Comparison of ENCODE assay signal across 25 cellular contexts in genomic region chr4:152979731-152980330, GRCh38.
"Had no signal": no experiment of that assay in that cellular context is flagged by ENCODE, and none has a peak within 500 bp of the region (broad histone marks: within the 10 kb centered on the region; RNA-seq: fewer than 3 reads in every experiment).

No MANE protein-coding gene starts in this region.

- H3K27ac ChIP-seq: ascending aorta, brain microvascular endothelial cell, colonic mucosa, heart left ventricle, left lung, lower lobe of right lung, neutrophil, right lobe of liver, tibial artery, VCaP had no signal

- H3K27me3 ChIP-seq: ascending aorta, brain microvascular endothelial cell, colonic mucosa, left lung, neutrophil, right lobe of liver had no signal

- H3K27me3 Mint-ChIP-seq: natural killer cell treated with Interleukin-12 subunit alpha and Interleukin-12 subunit beta and Interleukin-15 and Interleukin-18, amount 100 ng/mL, for 72 hours; progenitor cell of endocrine pancreas; stimulated activated naive CD8-positive, alpha-beta T cell treated with anti-CD3 and anti-CD28 coated beads, Interleukin-15, amount 100 ng/mL, for 72 hours had no signal

- DNase-seq: activated CD4-positive, alpha-beta T cell treated with anti-CD3 and anti-CD28 coated beads for 48 hours; activated CD4-positive, alpha-beta T cell treated with anti-CD3 and anti-CD28 coated beads, Interleukin-2, amount 50 U/mL, for 48 hours; activated CD8-positive, alpha-beta memory T cell treated with anti-CD3 and anti-CD28 coated beads for 24 hours; activated effector memory CD4-positive, alpha-beta T cell treated with Interleukin-2 at 50 U/mL for 16 hours; activated naive CD4-positive, alpha-beta T cell treated with Interleukin-2 at 50 U/mL for 16 hours; activated naive CD8-positive, alpha-beta T cell treated with anti-CD3 and anti-CD28 coated beads, Interleukin-2, amount 10 ng/mL, durations not matched to agents 7 days and 5 days; brain microvascular endothelial cell; cerebellar nuclear complex; colonic mucosa; effector CD8-positive, alpha-beta T cell; heart left ventricle; left lung; lower lobe of right lung; mucosa of descending colon; right lobe of liver; stimulated activated CD4-positive, alpha-beta T cell treated with anti-CD3 and anti-CD28 coated beads, Interleukin-12 subunit alpha, Interleukin-12 subunit beta, amount 100 ng/mL, for 4 hours; stimulated activated CD4-positive, alpha-beta T cell treated with anti-CD3 and anti-CD28 coated beads, Interleukin-4, amount 100 ng/mL, for 24 hours; stimulated activated naive CD8-positive, alpha-beta T cell treated with anti-CD3 and anti-CD28 coated beads, Interleukin-15, amount 100 ng/mL, for 72 hours; tibial artery had no signal

- H3K9me3 Mint-ChIP-seq: activated naive CD8-positive, alpha-beta T cell treated with anti-CD3 and anti-CD28 coated beads, Interleukin-2, amount 10 ng/mL, durations not matched to agents 7 days and 5 days; natural killer cell treated with Interleukin-12 subunit alpha and Interleukin-12 subunit beta and Interleukin-15 and Interleukin-18, amount 100 ng/mL, for 72 hours; stimulated activated effector memory CD8-positive, alpha-beta T cell treated with anti-CD3 and anti-CD28 coated beads, Interleukin-12 subunit alpha, Interleukin-12 subunit beta, amount 100 ng/mL, for 72 hours; stimulated activated naive CD8-positive, alpha-beta T cell treated with anti-CD3 and anti-CD28 coated beads, Interleukin-15, amount 100 ng/mL, for 72 hours had no signal

- H3K36me3 ChIP-seq: ascending aorta, brain microvascular endothelial cell, colonic mucosa, heart left ventricle, neutrophil, right lobe of liver had no signal

- H3K4me1 ChIP-seq: ascending aorta, colonic mucosa, heart left ventricle, left lung, lower lobe of right lung, right lobe of liver, tibial artery had no signal

- H3K36me3 Mint-ChIP-seq: activated naive CD8-positive, alpha-beta T cell treated with anti-CD3 and anti-CD28 coated beads, Interleukin-2, amount 10 ng/mL, durations not matched to agents 7 days and 5 days; natural killer cell treated with Interleukin-12 subunit alpha and Interleukin-12 subunit beta and Interleukin-15 and Interleukin-18, amount 100 ng/mL, for 72 hours; stimulated activated effector memory CD8-positive, alpha-beta T cell treated with anti-CD3 and anti-CD28 coated beads, Interleukin-12 subunit alpha, Interleukin-12 subunit beta, amount 100 ng/mL, for 72 hours had no signal

- H3K9me3 ChIP-seq: ascending aorta, colonic mucosa, heart left ventricle, left lung, lower lobe of right lung, mucosa of descending colon, neutrophil, right lobe of liver, tibial artery had no signal

- H3K4me3 ChIP-seq: ascending aorta, colonic mucosa, heart left ventricle, left lung, lower lobe of right lung, mucosa of descending colon, right lobe of liver, tibial artery had no signal

- H3K4me3 Mint-ChIP-seq: activated naive CD8-positive, alpha-beta T cell treated with anti-CD3 and anti-CD28 coated beads, Interleukin-2, amount 10 ng/mL, durations not matched to agents 7 days and 5 days; natural killer cell treated with Interleukin-12 subunit alpha and Interleukin-12 subunit beta and Interleukin-15 and Interleukin-18, amount 100 ng/mL, for 72 hours; stimulated activated effector memory CD8-positive, alpha-beta T cell treated with anti-CD3 and anti-CD28 coated beads, Interleukin-12 subunit alpha, Interleukin-12 subunit beta, amount 100 ng/mL, for 72 hours; stimulated activated naive CD8-positive, alpha-beta T cell treated with anti-CD3 and anti-CD28 coated beads, Interleukin-15, amount 100 ng/mL, for 72 hours had no signal

- ATAC-seq: heart left ventricle; left lung; lower lobe of right lung; mucosa of descending colon; natural killer cell treated with Interleukin-12 subunit alpha and Interleukin-12 subunit beta and Interleukin-15 and Interleukin-18, amount 100 ng/mL, for 72 hours; right lobe of liver; stimulated activated effector memory CD8-positive, alpha-beta T cell treated with anti-CD3 and anti-CD28 coated beads, Interleukin-12 subunit alpha, Interleukin-12 subunit beta, amount 100 ng/mL, for 72 hours; stimulated activated naive CD8-positive, alpha-beta T cell treated with anti-CD3 and anti-CD28 coated beads, Interleukin-15, amount 100 ng/mL, for 72 hours had no signal

- H3K27ac Mint-ChIP-seq: activated naive CD8-positive, alpha-beta T cell treated with anti-CD3 and anti-CD28 coated beads, Interleukin-2, amount 10 ng/mL, durations not matched to agents 7 days and 5 days; natural killer cell treated with Interleukin-12 subunit alpha and Interleukin-12 subunit beta and Interleukin-15 and Interleukin-18, amount 100 ng/mL, for 72 hours; progenitor cell of endocrine pancreas; stimulated activated effector memory CD8-positive, alpha-beta T cell treated with anti-CD3 and anti-CD28 coated beads, Interleukin-12 subunit alpha, Interleukin-12 subunit beta, amount 100 ng/mL, for 72 hours had no signal

- H3K4me1 Mint-ChIP-seq: activated naive CD8-positive, alpha-beta T cell treated with anti-CD3 and anti-CD28 coated beads, Interleukin-2, amount 10 ng/mL, durations not matched to agents 7 days and 5 days; stimulated activated effector memory CD8-positive, alpha-beta T cell treated with anti-CD3 and anti-CD28 coated beads, Interleukin-12 subunit alpha, Interleukin-12 subunit beta, amount 100 ng/mL, for 72 hours; stimulated activated naive CD8-positive, alpha-beta T cell treated with anti-CD3 and anti-CD28 coated beads, Interleukin-15, amount 100 ng/mL, for 72 hours had no signal
